ENCODE assay signal across 8 cellular contexts in genomic region chr1:226697151-226697575, GRCh38. TPM values are rescaled to one million over a fixed set of nuclear protein-coding genes. Genes with fewer than 3 reads are reported as not detected.
DNase-seq lines count a peak whose midpoint lies in the region; ATAC-seq and TF ChIP-seq lines count a peak whose summit lies in the region.

No MANE protein-coding gene starts in this region.

- ATAC-seq in GM21529 (IDR thresholded peaks at IDR 0.05; ENCODE audit: unreplicated experiment) (peak; percentile 75), gastroesophageal sphincter (peak; percentile 51)

- no peak for TF ChIP-seq POLR2A in gastroesophageal sphincter (IDR thresholded peaks at IDR 0.05)

- intact Hi-C loops in CD14-positive monocyte (cut with micrococcal nuclease): no loop called here
- intact Hi-C loops in Calu3 (cut with micrococcal nuclease; ENCODE audit: unreplicated experiment): no loop called here

- H3K36me3 Mint-ChIP-seq in CD14-positive monocyte (peaks cover 51 to 60% of the 10 kb centered on the region in 2 donors), Calu3 (ENCODE audit: insufficient read depth, unreplicated experiment) (no peaks in the 10 kb centered on the region)

- POLR2A ChIA-PET in RWPE1 (lab: Yijun Ruan, JAX; ENCODE audit: low non-redundant PET): no interaction called here

- in situ Hi-C loops in GM13977 (cut with MboI; ENCODE audit: low pct_unique_long_range_greater_than_20kb, low sequenced_read_pairs, unreplicated experiment): no loop called here

- TF ChIP-seq EP300 in gastroesophageal sphincter (IDR thresholded peaks at IDR 0.05): no peak

- DNase-seq in CD14-positive monocyte (ENCODE audit: low spot score) (no peak), RWPE1 (ENCODE audit: low spot score) (peak; percentile 95), GM13977 (ENCODE audit: low spot score) (no peak), NCI-H345 treated with DMSO at 0.1 percent for 48 hours (lab: John Stamatoyannopoulos, UW; ENCODE audit: unreplicated experiment) (no peak), Calu3 (no peak), NCI-H226 (no peak)

- H3K27me3 ChIP-seq in gastroesophageal sphincter: no peaks in the 10 kb centered on the region

- peaks cover 0 to 2% (median 0%) of the 10 kb centered on the region in 3 donors for H3K27me3 Mint-ChIP-seq in CD14-positive monocyte (ENCODE audit: low read depth in 3 of 3)
- H3K27me3 Mint-ChIP-seq in Calu3 (ENCODE audit: unreplicated experiment): no peaks in the 10 kb centered on the region

- peaks cover 12% of the 10 kb centered on the region for H3K4me1 Mint-ChIP-seq in CD14-positive monocyte
- peaks cover 8% of the 10 kb centered on the region for H3K4me1 Mint-ChIP-seq in Calu3 (ENCODE audit: low read depth, unreplicated experiment)

- CTCF ChIA-PET in RWPE1 (lab: Yijun Ruan, JAX) (interaction anchor here (0.6 to 1.3 kb wide), 3 partner anchors 63 to 1167 kb away, joined by 3 to 5 read pairs (median 4); no protein-coding TSS in a partner anchor), Calu3 (lab: Charles Lee) (interaction anchor here (0.5 to 1.1 kb wide), 3 partner anchors 70 to 104 kb away, joined by 3 to 6 read pairs (median 3); no protein-coding TSS in a partner anchor)

- no peaks in the 10 kb centered on the region for H3K36me3 ChIP-seq in gastroesophageal sphincter

- H3K27ac ChIP-seq in RWPE1: peak overlapping the region; percentile 78
- peak overlapping the region in 2 of 4 donors; percentile 34 to 89 for H3K27ac ChIP-seq in gastroesophageal sphincter

- H3K9me3 Mint-ChIP-seq in CD14-positive monocyte (peaks cover 0 to 2% (median 0%) of the 10 kb centered on the region in 7 donors), Calu3 (ENCODE audit: low read depth, unreplicated experiment) (no peaks in the 10 kb centered on the region)

- H3K27ac Mint-ChIP-seq in CD14-positive monocyte (peak overlapping the region in 5 of 7 donors; percentile 25 to 89 (median 52)), Calu3 (ENCODE audit: unreplicated experiment) (no peak overlapping the region)

- 11 to 13% methylated on average over 2 of the region's 2 CpGs for whole genome bisulfite sequencing in gastroesophageal sphincter (ENCODE audit: low coverage in 1 of 2), 2 donors

- no TSS peak for BruUV-seq in Calu3 (replicated peaks; lab: Mats Ljungman, UMichigan)

- TF ChIP-seq CTCF in CD14-positive monocyte (IDR thresholded peaks at IDR 0.05) (no peak), RWPE1 (conservative IDR thresholded peaks at IDR 0.05; ENCODE audit: low read depth) (no peak), gastroesophageal sphincter (IDR thresholded peaks at IDR 0.05) (no peak), GM13977 (IDR thresholded peaks at IDR 0.05; ENCODE audit: extremely low read depth, insufficient read depth, missing control alignments) (no peak), Calu3 (IDR thresholded peaks at IDR 0.05; ENCODE audit: unreplicated experiment) (no peak)

- H3K4me1 ChIP-seq in gastroesophageal sphincter: peaks cover 0 to 50% (median 22%) of the 10 kb centered on the region in 3 donors

- no peak overlapping the region for H3K4me3 Mint-ChIP-seq in CD14-positive monocyte
- no peak overlapping the region for H3K4me3 Mint-ChIP-seq in Calu3 (ENCODE audit: low read depth, unreplicated experiment)

- no peaks in the 10 kb centered on the region for H3K9me3 ChIP-seq in gastroesophageal sphincter

- H3K4me3 ChIP-seq in gastroesophageal sphincter: no peak overlapping the region

RNA-seq across cellular contexts. Expression of gene ITPKB, which starts 41.9 kb away (rescaled TPM):
- polyA plus RNA-seq in CD14-positive monocyte: 10 to 100 TPM in 1 of 2 donors, 1 to 10 TPM in 1; 7.3 to 10.2 TPM
- total RNA-seq in gastroesophageal sphincter: 100 to 1,000 TPM in 1 of 4 donors, 10 to 100 TPM in 3; 75.0 to 184 (median 94.2) TPM
- 9.8 and 11.8 TPM in 2 replicates for total RNA-seq in Calu3 (2022)
